ENCODE assay signal across 1 cellular context in genomic region chr6:53336070-53336469, GRCh38.
TF ChIP-seq lines count a peak whose summit lies in the region.

No MANE protein-coding gene starts in this region.

TF ChIP-seq in WTC11, 78 proteins besides CTCF, POLR2A, EP300 and RAD21 (continued from another document):
- TF ChIP-seq PRDM15 (CRISPR knock-in tag; IDR thresholded peaks at IDR 0.05) (no peak), EMX1 (CRISPR knock-in tag; IDR thresholded peaks at IDR 0.05) (no peak)
TF ChIP-seq in WTC11: peak in this region for 0.
